Comparison of ENCODE assay signal across 8 cellular contexts in genomic region chr5:181223729-181224389, GRCh38. TPM values are rescaled to one million over a fixed set of nuclear protein-coding genes. Genes with fewer than 3 reads are reported as not detected.
DNase-seq lines count a peak whose midpoint lies in the region; ATAC-seq, FAIRE-seq and TF ChIP-seq lines count a peak whose summit lies in the region.

No MANE protein-coding gene starts in this region.

- ATAC-seq in left lung, result peak; percentile 0
- no peak for ATAC-seq in GM21529 (IDR thresholded peaks at IDR 0.05; ENCODE audit: unreplicated experiment)

- H3K9ac ChIP-seq in HUES64 (ENCODE audit: low read depth, low read length) (peak overlapping the region; percentile 56), subcutaneous abdominal adipose tissue (ENCODE audit: low read length in 5 of 5) (peak overlapping the region in 4 of 5 donors; percentile 64 to 92 (median 68))

- peaks cover 51% of the 10 kb centered on the region for H3K4me1 Mint-ChIP-seq in brain

- no peaks in the 10 kb centered on the region for H3K9me3 ChIP-seq in HUES64 (ENCODE audit: insufficient read depth, low read depth, low read length)
- no peaks in the 10 kb centered on the region for H3K9me3 ChIP-seq in left lung
- no peaks in the 10 kb centered on the region for H3K9me3 ChIP-seq in subcutaneous abdominal adipose tissue (ENCODE audit: control insufficient read depth in 5 of 5, low read length in 5 of 5)

- peaks cover 0 to 16% (median 0%) of the 10 kb centered on the region in 5 experiments for H3K9me3 Mint-ChIP-seq in brain

- H3K36me3 Mint-ChIP-seq in brain, result peaks cover 3% of the 10 kb centered on the region

- no peak for FAIRE-seq in GM19239 (lab: Jason Lieb, UNC)

- H3K27me3 ChIP-seq in HUES64 (ENCODE audit: insufficient read depth, low read length), result no peaks in the 10 kb centered on the region
- no peaks in the 10 kb centered on the region for H3K27me3 ChIP-seq in left lung
- no peaks in the 10 kb centered on the region for H3K27me3 ChIP-seq in subcutaneous abdominal adipose tissue (ENCODE audit: control insufficient read depth in 5 of 5, insufficient read depth in 4 of 5, low read length in 5 of 5)

- H3K36me3 ChIP-seq in HUES64 (ENCODE audit: insufficient read depth, low read length) (peaks cover 19% of the 10 kb centered on the region), left lung (peaks cover 0 to 12% of the 10 kb centered on the region in 2 donors), subcutaneous abdominal adipose tissue (ENCODE audit: control insufficient read depth in 5 of 5, insufficient read depth in 5 of 5, low read length in 5 of 5) (peaks cover 0 to 5% (median 3%) of the 10 kb centered on the region in 5 donors)

- H3K27me3 Mint-ChIP-seq in brain, result peaks cover 17% of the 10 kb centered on the region

- DNase-seq in GM13977 (ENCODE audit: low spot score), result peak; percentile 69
- DNase-seq in left lung, result peak in 1 of 2 donors; percentile 64
- DNase-seq in HPDE6-E6E7 (ENCODE audit: extremely low spot score), result no peak
- DNase-seq in GM19239 (ENCODE audit: insufficient read length, low spot score), result no peak

- TF ChIP-seq CTCF in GM13977 (IDR thresholded peaks at IDR 0.05; ENCODE audit: extremely low read depth, insufficient read depth, missing control alignments) (no peak), brain (conservative IDR thresholded peaks at IDR 0.05) (no peak), left lung (IDR thresholded peaks at IDR 0.05) (no peak)

- H3K27ac ChIP-seq in HUES64 (ENCODE audit: low read depth, low read length) (peak overlapping the region; percentile 97; the same call in 1 of the 2 replicates), left lung (peak overlapping the region; percentile 97 to 100), subcutaneous abdominal adipose tissue (ENCODE audit: low read depth, low read length) (peak overlapping the region; percentile 92)

- intact Hi-C loops in left lung (cut with DNase I), result no loop called here

- no peaks in the 10 kb centered on the region; the same call in 1 of the 2 replicates for H3K4me1 ChIP-seq in HUES64 (ENCODE audit: insufficient read depth, low read length)
- peaks cover 4 to 34% of the 10 kb centered on the region in 2 donors for H3K4me1 ChIP-seq in left lung
- peaks cover 8 to 33% (median 20%) of the 10 kb centered on the region in 5 donors for H3K4me1 ChIP-seq in subcutaneous abdominal adipose tissue (ENCODE audit: control insufficient read depth in 5 of 5, insufficient read depth in 5 of 5, low read length in 5 of 5)

- H3K4me3 ChIP-seq in HUES64 (ENCODE audit: low read length), result peak overlapping the region; percentile 86
- H3K4me3 ChIP-seq in left lung, result peak overlapping the region; percentile 74 to 78
- H3K4me3 ChIP-seq in subcutaneous abdominal adipose tissue (ENCODE audit: low read depth in 1 of 5, low read length in 5 of 5), result peak overlapping the region; percentile 64 to 88 (median 86)

- in situ Hi-C loops in GM13977 (cut with MboI; ENCODE audit: low pct_unique_long_range_greater_than_20kb, low sequenced_read_pairs, unreplicated experiment), result no loop called here

- peak overlapping the region; percentile 93 to 99 (median 97) for H3K4me3 Mint-ChIP-seq in brain

- WGBS in HUES64, result 6% methylated on average over 29 of the region's 31 CpGs

- peak overlapping the region; percentile 98 to 100 (median 99) for H3K27ac Mint-ChIP-seq in brain

RNA-seq across cellular contexts. Expression of gene TRIM41, which starts 0.8 kb away (rescaled TPM):
- polyA plus RNA-seq in HUES64 (2013, experiment 1 of 2), result 13.2 TPM
- 12.2 TPM for polyA plus RNA-seq in HUES64 (2013, experiment 2 of 2)
- 33.0 TPM for polyA plus RNA-seq in brain (ENCODE audit: insufficient read depth, low read depth, low replicate concordance)
- 10 to 100 TPM; 24.2 to 24.5 TPM for total RNA-seq in left lung

RNA-seq across cellular contexts. Expression of gene TRIM7, which starts 18.9 kb away (rescaled TPM):
- not detected for polyA plus RNA-seq in HUES64 (2013, experiment 1 of 2)
- 0.25 TPM for polyA plus RNA-seq in HUES64 (2013, experiment 2 of 2)
- 0.22 TPM for polyA plus RNA-seq in brain (ENCODE audit: insufficient read depth, low read depth, low replicate concordance)
- 1 to 10 TPM; 4.3 to 5.7 TPM for total RNA-seq in left lung

RNA-seq across cellular contexts. Expression of gene RACK1, which starts 19.8 kb away (rescaled TPM):
- 2,091 TPM for polyA plus RNA-seq in HUES64 (2013, experiment 1 of 2)
- 2,124 TPM for polyA plus RNA-seq in HUES64 (2013, experiment 2 of 2)
- 2,812 TPM for polyA plus RNA-seq in brain (ENCODE audit: insufficient read depth, low read depth, low replicate concordance)
- total RNA-seq in left lung, result 1,000 to 10,000 TPM; 1,244 to 1,308 TPM

RNA-seq across cellular contexts. Expression of gene TRIM52, which starts 37.1 kb away (rescaled TPM):
- polyA plus RNA-seq in HUES64 (2013, experiment 1 of 2), result 2.7 TPM
- polyA plus RNA-seq in HUES64 (2013, experiment 2 of 2), result 3.6 TPM
- polyA plus RNA-seq in brain (ENCODE audit: insufficient read depth, low read depth, low replicate concordance), result 3.1 TPM
- total RNA-seq in left lung, result 10 to 100 TPM; 12.4 to 12.9 TPM
